ENCODE assay signal across 18 cellular contexts in genomic region chr9:95605087-95605486, GRCh38.
"Had no signal": no experiment of that assay in that cellular context is flagged by ENCODE, and none has a peak within 500 bp of the region (broad histone marks: within the 10 kb centered on the region; RNA-seq: fewer than 3 reads in every experiment).

No MANE protein-coding gene starts in this region.

- H3K27me3 Mint-ChIP-seq: activated B cell treated with CpG ODN at 0.5 μM for 24 hours; stimulated activated naive CD8-positive, alpha-beta T cell treated with anti-CD3 and anti-CD28 coated beads, Interleukin-15, amount 100 ng/mL, for 72 hours had no signal

- H3K9me3 Mint-ChIP-seq: activated B cell treated with CpG ODN at 0.5 μM for 24 hours; activated CD4-positive, alpha-beta T cell treated with anti-CD3 and anti-CD28 coated beads, Interleukin-2, amount 10 ng/mL, durations not matched to agents 24 days and 14 days; activated naive CD4-positive, alpha-beta T cell treated with anti-CD3 and anti-CD28 coated beads, Interleukin-2, amount 10 ng/mL, durations not matched to agents 7 days and 5 days; central memory CD8-positive, alpha-beta T cell; effector memory CD8-positive, alpha-beta T cell; immature natural killer cell; naive thymus-derived CD8-positive, alpha-beta T cell; stimulated activated naive CD8-positive, alpha-beta T cell treated with anti-CD3 and anti-CD28 coated beads, Interleukin-15, amount 100 ng/mL, for 72 hours had no signal

- DNase-seq: activated B cell treated with CpG ODN at 0.5 μM for 24 hours; activated CD4-positive, alpha-beta T cell treated with anti-CD3 and anti-CD28 coated beads, Interleukin-2, amount 10 ng/mL, durations not matched to agents 24 days and 14 days; activated CD8-positive, alpha-beta memory T cell treated with anti-CD3 and anti-CD28 coated beads for 24 hours; activated naive CD4-positive, alpha-beta T cell treated with anti-CD3 and anti-CD28 coated beads, Interleukin-2, amount 10 ng/mL, durations not matched to agents 7 days and 5 days; effector memory CD8-positive, alpha-beta T cell; erythroblast; immature natural killer cell; left cardiac atrium; naive thymus-derived CD8-positive, alpha-beta T cell; stimulated activated CD4-positive, alpha-beta T cell treated with anti-CD3 and anti-CD28 coated beads, Interleukin-15, amount 100 ng/mL, for 24 hours; stimulated activated CD4-positive, alpha-beta T cell treated with anti-CD3 and anti-CD28 coated beads, Interleukin-4, amount 100 ng/mL, for 4 hours; stimulated activated naive CD8-positive, alpha-beta T cell treated with anti-CD3 and anti-CD28 coated beads, Interleukin-15, amount 100 ng/mL, for 72 hours; T-helper 1 cell; uterus had no signal

- H3K4me1 Mint-ChIP-seq: activated B cell treated with CpG ODN at 0.5 μM for 24 hours; activated CD4-positive, alpha-beta T cell treated with anti-CD3 and anti-CD28 coated beads, Interleukin-2, amount 10 ng/mL, durations not matched to agents 24 days and 14 days; activated naive CD4-positive, alpha-beta T cell treated with anti-CD3 and anti-CD28 coated beads, Interleukin-2, amount 10 ng/mL, durations not matched to agents 7 days and 5 days; central memory CD8-positive, alpha-beta T cell; immature natural killer cell; stimulated activated naive CD8-positive, alpha-beta T cell treated with anti-CD3 and anti-CD28 coated beads, Interleukin-15, amount 100 ng/mL, for 72 hours had no signal

- H3K9me3 ChIP-seq: thoracic aorta, uterus had no signal

- H3K36me3 ChIP-seq: thoracic aorta, uterus had no signal

- H3K27me3 ChIP-seq: hepatocyte, uterus had no signal

- H3K27ac Mint-ChIP-seq: activated B cell treated with CpG ODN at 0.5 μM for 24 hours; activated CD4-positive, alpha-beta T cell treated with anti-CD3 and anti-CD28 coated beads, Interleukin-2, amount 10 ng/mL, durations not matched to agents 24 days and 14 days; activated naive CD4-positive, alpha-beta T cell treated with anti-CD3 and anti-CD28 coated beads, Interleukin-2, amount 10 ng/mL, durations not matched to agents 7 days and 5 days; effector memory CD8-positive, alpha-beta T cell; immature natural killer cell; naive thymus-derived CD8-positive, alpha-beta T cell; stimulated activated naive CD8-positive, alpha-beta T cell treated with anti-CD3 and anti-CD28 coated beads, Interleukin-15, amount 100 ng/mL, for 72 hours had no signal

- H3K36me3 Mint-ChIP-seq: activated naive CD4-positive, alpha-beta T cell treated with anti-CD3 and anti-CD28 coated beads, Interleukin-2, amount 10 ng/mL, durations not matched to agents 7 days and 5 days; immature natural killer cell; naive thymus-derived CD8-positive, alpha-beta T cell had no signal

- H3K4me1 ChIP-seq: uterus had no signal

- ATAC-seq: effector memory CD8-positive, alpha-beta T cell; left cardiac atrium; naive thymus-derived CD8-positive, alpha-beta T cell; stimulated activated naive CD8-positive, alpha-beta T cell treated with anti-CD3 and anti-CD28 coated beads, Interleukin-15, amount 100 ng/mL, for 72 hours had no signal

- H3K4me3 ChIP-seq: hepatocyte, lung, thoracic aorta, uterus had no signal

- H3K4me3 Mint-ChIP-seq: activated B cell treated with CpG ODN at 0.5 μM for 24 hours; activated CD4-positive, alpha-beta T cell treated with anti-CD3 and anti-CD28 coated beads, Interleukin-2, amount 10 ng/mL, durations not matched to agents 24 days and 14 days; activated naive CD4-positive, alpha-beta T cell treated with anti-CD3 and anti-CD28 coated beads, Interleukin-2, amount 10 ng/mL, durations not matched to agents 7 days and 5 days; central memory CD8-positive, alpha-beta T cell; effector memory CD8-positive, alpha-beta T cell; immature natural killer cell; naive thymus-derived CD8-positive, alpha-beta T cell; stimulated activated naive CD8-positive, alpha-beta T cell treated with anti-CD3 and anti-CD28 coated beads, Interleukin-15, amount 100 ng/mL, for 72 hours had no signal
